ENCODE assay signal across 17 cellular contexts in genomic region chr3:169760479-169760878, GRCh38. TPM values are rescaled to one million over a fixed set of nuclear protein-coding genes. Genes with fewer than 3 reads are reported as not detected.
DNase-seq lines count a peak whose midpoint lies in the region; ATAC-seq and TF ChIP-seq lines count a peak whose summit lies in the region.
"Had no signal": no experiment of that assay in that cellular context is flagged by ENCODE, and none has a peak within 500 bp of the region (broad histone marks: within the 10 kb centered on the region; RNA-seq: fewer than 3 reads in every experiment).

No MANE protein-coding gene starts in this region.

- H3K27me3 ChIP-seq in A673 (replicated peaks; ENCODE audit: insufficient read depth, low read depth, low read length, poor library complexity) (peaks cover 3% of the 10 kb centered on the region), RWPE2 (ENCODE audit: insufficient read depth, poor library complexity, severe bottlenecking) (no peaks in the 10 kb centered on the region), fibroblast of lung (ENCODE audit: control insufficient read depth, insufficient read depth, low read length) (no peaks in the 10 kb centered on the region)
- H3K27me3 ChIP-seq: body of pancreas had no signal

- H2AFZ ChIP-seq in fibroblast of lung (ENCODE audit: low read length): no peak overlapping the region
- H2AFZ ChIP-seq: parathyroid adenoma had no signal

- no peaks in the 10 kb centered on the region for H3K4me1 ChIP-seq in A673 (ENCODE audit: insufficient read depth, low read length, poor library complexity, severe bottlenecking)
- H3K4me1 ChIP-seq in RWPE2 (ENCODE audit: insufficient read depth, poor library complexity, severe bottlenecking): peaks cover 21% of the 10 kb centered on the region
- H3K4me1 ChIP-seq in fibroblast of lung (ENCODE audit: control insufficient read depth, extremely low read depth, insufficient read depth, low read length): no peaks in the 10 kb centered on the region
- H3K4me1 ChIP-seq: parathyroid adenoma had no signal

- H3K9me3 ChIP-seq in A673 (ENCODE audit: low read depth, low read length, poor library complexity, severe bottlenecking): no peaks in the 10 kb centered on the region
- peaks cover 3% of the 10 kb centered on the region for H3K9me3 ChIP-seq in RWPE2 (ENCODE audit: severe bottlenecking)
- no peaks in the 10 kb centered on the region for H3K9me3 ChIP-seq in fibroblast of lung (ENCODE audit: control insufficient read depth, insufficient read depth, low read depth, low read length)

- no TSS peak for BruUV-seq in A673 (replicated peaks; lab: Mats Ljungman, UMichigan)

- H3K9ac ChIP-seq in fibroblast of lung (ENCODE audit: insufficient read depth, low read length): no peak overlapping the region
- H3K9ac ChIP-seq: parathyroid adenoma had no signal

- H3K4me3 Mint-ChIP-seq in endothelial cell (ENCODE audit: unreplicated experiment): no peak overlapping the region
- H3K4me3 Mint-ChIP-seq: activated CD8-positive, alpha-beta memory T cell treated with anti-CD3 and anti-CD28 coated beads, Interleukin-2, amount 10 ng/mL, durations not matched to agents 7 days and 5 days had no signal

- peaks cover 10% of the 10 kb centered on the region for H3K36me3 Mint-ChIP-seq in endothelial cell (ENCODE audit: low read depth, unreplicated experiment)

- ATAC-seq in RWPE2 (ENCODE audit: low read depth) (no peak), GM21367 (IDR thresholded peaks at IDR 0.05; ENCODE audit: unreplicated experiment) (no peak)
- ATAC-seq: activated CD8-positive, alpha-beta memory T cell treated with anti-CD3 and anti-CD28 coated beads, Interleukin-2, amount 10 ng/mL, durations not matched to agents 7 days and 5 days; body of pancreas had no signal

- intact Hi-C loops in A673 (cut with micrococcal nuclease; ENCODE audit: unreplicated experiment): loop anchor here (10.0 kb wide), 4 partner anchors 204 to 1044 kb away; partner anchors contain the start of gene SEC62

- H3K9me3 Mint-ChIP-seq in endothelial cell (ENCODE audit: unreplicated experiment): no peaks in the 10 kb centered on the region

- H3K27me3 Mint-ChIP-seq in endothelial cell (ENCODE audit: unreplicated experiment): peaks cover 6% of the 10 kb centered on the region

- DNase-seq in A673 (ENCODE audit: low spot score) (peak; percentile 17), HFF-Myc (ENCODE audit: extremely low read depth, low read depth) (peak; percentile 35), RWPE2 (ENCODE audit: low spot score) (no peak), fibroblast of lung (ENCODE audit: low read depth in 2 of 2) (peak; percentile 50 to 82), endothelial cell (ENCODE audit: low spot score) (no peak), mucosa of gallbladder (ENCODE audit: low spot score) (no peak), NK-92 (lab: John Stamatoyannopoulos, UW; ENCODE audit: unreplicated experiment) (no peak)
- DNase-seq: activated CD8-positive, alpha-beta memory T cell treated with anti-CD3 and anti-CD28 coated beads, Interleukin-2, amount 10 ng/mL, durations not matched to agents 7 days and 5 days; activated gamma-delta T cell; AML-193; body of pancreas; DMS 273 treated with DMSO at 0.1 percent for 48 hours; effector CD8-positive, alpha-beta T cell; NCI-H146; NCI-H446 treated with DMSO at 0.1 percent for 48 hours had no signal

- H3K79me2 ChIP-seq in fibroblast of lung (ENCODE audit: control insufficient read depth, insufficient read depth, low read length): no peaks in the 10 kb centered on the region
- H3K79me2 ChIP-seq: parathyroid adenoma had no signal

- H3K36me3 ChIP-seq in A673 (ENCODE audit: insufficient read depth, low read length, poor library complexity, severe bottlenecking): no peaks in the 10 kb centered on the region
- H3K36me3 ChIP-seq in RWPE2 (ENCODE audit: low read depth): no peaks in the 10 kb centered on the region
- no peaks in the 10 kb centered on the region for H3K36me3 ChIP-seq in fibroblast of lung (ENCODE audit: control insufficient read depth, insufficient read depth, low read length)

- TF ChIP-seq CTCF in A673 (conservative IDR thresholded peaks at IDR 0.05; ENCODE audit: low read depth, low read length): no peak
- TF ChIP-seq CTCF in HFF-Myc (IDR thresholded peaks at IDR 0.05; ENCODE audit: low read depth, low read length, missing control alignments): no peak
- no peak for TF ChIP-seq CTCF in RWPE2 (IDR thresholded peaks at IDR 0.05; ENCODE audit: poor library complexity, severe bottlenecking)
- TF ChIP-seq CTCF in fibroblast of lung (conservative IDR thresholded peaks at IDR 0.05 in 1 of 2, IDR thresholded peaks at IDR 0.05 in 1 of 2; ENCODE audit: low read depth in 1 of 2, low read length in 2 of 2): no peak
- no peak for TF ChIP-seq CTCF in endothelial cell (IDR thresholded peaks at IDR 0.05; ENCODE audit: unreplicated experiment)

- H3K4me3 ChIP-seq in A673 (ENCODE audit: low read depth, low read length, poor library complexity, severe bottlenecking) (no peak overlapping the region), HFF-Myc (replicated peaks; ENCODE audit: low read depth, low read length) (no peak overlapping the region), RWPE2 (ENCODE audit: severe bottlenecking) (no peak overlapping the region), fibroblast of lung (replicated peaks in 1 of 4; ENCODE audit: control extremely low read depth in 1 of 4, insufficient read depth in 1 of 4, low read depth in 3 of 4, low read length in 4 of 4) (no peak overlapping the region)
- H3K4me3 ChIP-seq: body of pancreas had no signal

- H3K27ac Mint-ChIP-seq in endothelial cell (ENCODE audit: unreplicated experiment): no peak overlapping the region
- H3K27ac Mint-ChIP-seq: activated CD8-positive, alpha-beta memory T cell treated with anti-CD3 and anti-CD28 coated beads, Interleukin-2, amount 10 ng/mL, durations not matched to agents 7 days and 5 days had no signal

- CTCF ChIA-PET in A673 (lab: Charles Lee): interaction anchor here (0.6 kb wide), 1 partner anchor 49 kb away, joined by 7 read pairs; no protein-coding TSS in a partner anchor

- H3K4me2 ChIP-seq in fibroblast of lung (ENCODE audit: extremely low read depth, insufficient read depth, low read length): no peak overlapping the region

- no peaks in the 10 kb centered on the region for H4K20me1 ChIP-seq in fibroblast of lung (ENCODE audit: control insufficient read depth, extremely low read depth, insufficient read depth, low read length)

- no peak overlapping the region for H3K27ac ChIP-seq in A673 (ENCODE audit: low read depth, low read length, poor library complexity, severe bottlenecking)
- H3K27ac ChIP-seq in RWPE2 (ENCODE audit: poor library complexity, severe bottlenecking): peak overlapping the region; percentile 75
- H3K27ac ChIP-seq in fibroblast of lung (ENCODE audit: insufficient read depth, low read length): no peak overlapping the region
- H3K27ac ChIP-seq: body of pancreas, parathyroid adenoma had no signal

- H3K4me1 Mint-ChIP-seq in endothelial cell (ENCODE audit: unreplicated experiment): peaks cover 5% of the 10 kb centered on the region

- POLR2A ChIA-PET in A673 (lab: Charles Lee; ENCODE audit: low non-redundant PET): no interaction called here

RNA-seq across cellular contexts. Expression of gene TERC, which starts 4.4 kb away (rescaled TPM):
- total RNA-seq in A673 (2021) (5.8 and 16.7 TPM in 2 replicates), fibroblast of lung (210 and 457 TPM in 2 replicates), endothelial cell (ENCODE audit: unreplicated experiment) (3.2 TPM), mucosa of gallbladder (3.5 TPM)
- 0.25 and 0.39 TPM in 2 replicates for polyA plus RNA-seq in fibroblast of lung
- polyA plus RNA-seq in fibroblast of lung (2012): 0.36 and 0.93 TPM in 2 replicates
- polyA minus RNA-seq in fibroblast of lung (ENCODE audit: low replicate concordance): 2.9 and 8.1 TPM in 2 replicates

RNA-seq across cellular contexts. Expression of gene ACTRT3, which starts 8.9 kb away (rescaled TPM):
- total RNA-seq in A673 (2021) (1.3 and 2.3 TPM in 2 replicates), fibroblast of lung (3.1 and 6.1 TPM in 2 replicates), endothelial cell (ENCODE audit: unreplicated experiment) (2.6 TPM), mucosa of gallbladder (1.6 TPM)
- 1.8 and 2.8 TPM in 2 replicates for polyA plus RNA-seq in fibroblast of lung
- polyA plus RNA-seq in fibroblast of lung (2012): 2.3 and 2.8 TPM in 2 replicates
- polyA minus RNA-seq in fibroblast of lung (ENCODE audit: low replicate concordance): 0.43 and 2.0 TPM in 2 replicates

RNA-seq across cellular contexts. Expression of gene MYNN, which starts 12.7 kb away (rescaled TPM):
- total RNA-seq in A673 (2021): 15.3 and 20.5 TPM in 2 replicates
- 32.7 and 33.6 TPM in 2 replicates for total RNA-seq in fibroblast of lung
- 15.3 and 20.0 TPM in 2 replicates for polyA plus RNA-seq in fibroblast of lung
- polyA plus RNA-seq in fibroblast of lung (2012): 9.7 and 10.9 TPM in 2 replicates
- polyA minus RNA-seq in fibroblast of lung (ENCODE audit: low replicate concordance): 1.5 TPM in 1 of 2 replicates, not detected in the other
- 13.0 TPM for total RNA-seq in endothelial cell (ENCODE audit: unreplicated experiment)
- total RNA-seq in mucosa of gallbladder: 14.0 TPM

RNA-seq across cellular contexts. Expression of gene LRRIQ4, which starts 52.2 kb away (rescaled TPM):
- 0.15 and 0.17 TPM in 2 replicates for total RNA-seq in A673 (2021)
- total RNA-seq in fibroblast of lung: under 0.01 TPM in 1 of 2 replicates, not detected in the other
- polyA plus RNA-seq in fibroblast of lung: 0.05 TPM in 1 of 2 replicates, not detected in the other
- not detected in 2 replicates for polyA plus RNA-seq in fibroblast of lung (2012)
- not detected in 2 replicates for polyA minus RNA-seq in fibroblast of lung (ENCODE audit: low replicate concordance)
- total RNA-seq in endothelial cell (ENCODE audit: unreplicated experiment): 0.38 TPM
- total RNA-seq in mucosa of gallbladder: not detected
- total RNA-seq: body of pancreas had no signal

RNA-seq across cellular contexts. Expression of gene LRRC34, which starts 52.2 kb away (rescaled TPM):
- total RNA-seq in A673 (2021) (9.4 and 9.7 TPM in 2 replicates), fibroblast of lung (1.8 and 2.0 TPM in 2 replicates), endothelial cell (ENCODE audit: unreplicated experiment) (5.6 TPM), mucosa of gallbladder (2.3 TPM)
- 2.3 and 2.7 TPM in 2 replicates for polyA plus RNA-seq in fibroblast of lung
- polyA plus RNA-seq in fibroblast of lung (2012): 1.3 and 1.4 TPM in 2 replicates
- 1.1 TPM in 1 of 2 replicates, not detected in the other for polyA minus RNA-seq in fibroblast of lung (ENCODE audit: low replicate concordance)

Comparison
In these comparisons a context has a peak if more than half of its experiments do, and no peak if none do; other contexts are left out.
1. DNase-seq: peak in A673 (single experiment), HFF-Myc (single experiment) and fibroblast of lung (2 of 2); none in RWPE2 (single experiment), endothelial cell (single experiment), mucosa of gallbladder (single experiment) and NK-92 (single experiment).
2. RNA of gene TERC, which starts 4.4 kb away (total RNA-seq): 210 to 457 TPM in fibroblast of lung; 5.8 to 16.7 TPM in A673, 3.5 TPM in mucosa of gallbladder (single experiment) and 3.2 TPM in endothelial cell (single experiment); every median in the first group is over 10 times any median in the second.